8 cellular contexts compared by ENCODE assay signal in the genomic region with DNA sequence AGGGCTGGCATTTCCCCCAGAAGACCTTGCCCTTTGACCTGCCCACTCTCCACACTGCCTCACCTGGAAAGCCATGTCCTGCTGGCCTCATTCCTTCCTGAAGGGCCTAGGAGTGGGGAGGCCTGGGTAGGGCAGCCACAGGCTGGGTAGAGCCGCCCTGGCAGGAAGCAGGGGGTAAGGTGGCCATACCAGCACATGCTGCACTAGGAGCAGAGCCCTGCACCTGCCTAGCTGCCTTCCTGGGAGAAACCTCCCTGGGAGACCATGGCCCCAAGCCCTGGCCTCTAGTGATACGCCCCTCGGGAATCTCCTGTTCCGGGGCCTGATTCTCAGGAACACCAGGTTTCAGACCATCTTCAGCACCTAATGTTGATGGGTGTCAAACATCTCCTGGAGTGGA.
"Had no signal": no experiment of that assay in that cellular context is flagged by ENCODE, and none has a peak within 500 bp of the region (broad histone marks: within the 10 kb centered on the region; RNA-seq: fewer than 3 reads in every experiment).

No MANE protein-coding gene starts in this region.

- DNase-seq: GDM1, GF-D8 had no signal

- FAIRE-seq: G401.6, GM12878, GM12891, GM12892, GM18507, GM19239 had no signal

- H3K4me3 ChIP-seq: GM12878 had no signal
